In the genomic region with DNA sequence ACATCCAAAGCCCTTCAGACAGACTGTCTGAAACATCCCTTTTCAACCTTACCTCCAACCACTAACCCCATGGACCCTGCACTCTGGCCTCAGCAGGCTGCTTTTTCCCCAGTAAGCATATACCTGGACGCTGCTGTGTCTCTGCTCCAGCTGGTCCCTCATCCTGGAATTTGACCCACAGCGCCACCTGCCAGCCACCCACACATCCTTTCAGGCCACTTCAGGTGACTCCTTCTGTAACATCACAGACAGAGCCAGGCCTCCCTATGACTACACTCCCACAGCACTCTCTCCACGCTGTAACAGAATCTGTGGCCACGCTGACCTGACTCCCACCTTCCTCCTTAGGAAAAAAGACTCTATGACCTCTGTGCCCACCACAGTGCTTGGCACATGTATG, we compare ENCODE assay signal across 9 cellular contexts. TPM values are rescaled to one million over a fixed set of nuclear protein-coding genes. Genes with fewer than 3 reads are reported as not detected.
DNase-seq lines count a peak whose midpoint lies in the region; ATAC-seq, FAIRE-seq and TF ChIP-seq lines count a peak whose summit lies in the region.
"Had no signal": no experiment of that assay in that cellular context is flagged by ENCODE, and none has a peak within 500 bp of the region (broad histone marks: within the 10 kb centered on the region; RNA-seq: fewer than 3 reads in every experiment).

No MANE protein-coding gene starts in this region.

- no peak overlapping the region for H2BK5ac ChIP-seq in mesenchymal stem cell (ENCODE audit: low read depth, low read length, poor library complexity, severe bottlenecking)

- H3K27ac ChIP-seq in GM12878 (ENCODE audit: control insufficient read depth, insufficient read depth) (no peak overlapping the region), mesenchymal stem cell (ENCODE audit: low read length, poor library complexity, severe bottlenecking) (peak overlapping the region; percentile 76)

- peaks cover 3% of the 10 kb centered on the region for H3K79me1 ChIP-seq in mesenchymal stem cell (replicated peaks; ENCODE audit: low read length, poor library complexity, severe bottlenecking)

- no peak overlapping the region for H2BK120ac ChIP-seq in mesenchymal stem cell (ENCODE audit: low read depth, low read length)

- H3K4me3 ChIP-seq in GM12878, result no peak overlapping the region
- H3K4me3 ChIP-seq in mesenchymal stem cell (ENCODE audit: insufficient read depth in 1 of 2, low read depth in 1 of 2, low read length in 2 of 2), result peak overlapping the region in 1 of 2 experiments; percentile 95

- H3K27me3 Mint-ChIP-seq in CD14-positive monocyte (ENCODE audit: low read depth in 3 of 3) (no peaks in the 10 kb centered on the region), HFFc6 (ENCODE audit: insufficient read depth) (no peaks in the 10 kb centered on the region)

- H3K27ac Mint-ChIP-seq in CD14-positive monocyte (peak overlapping the region; percentile 2 to 97 (median 72)), HFFc6 (peak overlapping the region; percentile 96)

- in situ Hi-C loops in GM12878 (cut with MboI), result no loop called here

- no peak overlapping the region for H4K8ac ChIP-seq in mesenchymal stem cell (ENCODE audit: low read length)

- H3K9me3 Mint-ChIP-seq in CD14-positive monocyte (no peaks in the 10 kb centered on the region), HFFc6 (no peaks in the 10 kb centered on the region)

- H3K4ac ChIP-seq in mesenchymal stem cell (ENCODE audit: low read depth in 1 of 2, low read length in 2 of 2), result no peak overlapping the region

- TF ChIP-seq RAD21 in GM12878 (IDR thresholded peaks at IDR 0.05; ENCODE audit: insufficient read depth, low read depth, low read length), result no peak

- TF ChIP-seq EP300 in GM12878 (IDR thresholded peaks at IDR 0.05; ENCODE audit: borderline replicate concordance in 1 of 2, control insufficient read depth in 1 of 2, low read depth in 2 of 2, low read length in 2 of 2), result no peak

- no peak overlapping the region for H2BK15ac ChIP-seq in mesenchymal stem cell (ENCODE audit: low read depth, poor library complexity, severe bottlenecking)

- intact Hi-C loops in CD14-positive monocyte (cut with micrococcal nuclease), result no loop called here
- intact Hi-C loops in GM12878 (cut with micrococcal nuclease; ENCODE audit: unreplicated experiment), result no loop called here

- peak overlapping the region; percentile 23 for H2AK5ac ChIP-seq in mesenchymal stem cell (ENCODE audit: low read length, severe bottlenecking)

- peak overlapping the region; percentile 63 to 95 for H3K4me3 Mint-ChIP-seq in CD14-positive monocyte
- peak overlapping the region; percentile 100 for H3K4me3 Mint-ChIP-seq in HFFc6

- no peak for TF ChIP-seq CTCF in CD14-positive monocyte (IDR thresholded peaks at IDR 0.05)
- peak; percentile 65 for TF ChIP-seq CTCF in HFFc6 (IDR thresholded peaks at IDR 0.05)
- TF ChIP-seq CTCF in GM12878 (IDR thresholded peaks at IDR 0.05 in 2 of 3, conservative IDR thresholded peaks at IDR 0.05 in 1 of 3; ENCODE audit: control insufficient read depth in 2 of 3, extremely low read depth in 1 of 3, insufficient read depth in 1 of 3, low read depth in 3 of 3, low read length in 3 of 3), result peak; percentile 14 to 29 (median 25); a peak in 2 of 6 replicates

- no peak overlapping the region for H3K9ac ChIP-seq in GM12878 (ENCODE audit: control insufficient read depth, insufficient read depth, low read length)
- peak overlapping the region; percentile 96 for H3K9ac ChIP-seq in mesenchymal stem cell (ENCODE audit: low read length)

- no peak overlapping the region for H3K23ac ChIP-seq in mesenchymal stem cell (ENCODE audit: low read length in 2 of 2)

- H4K91ac ChIP-seq in mesenchymal stem cell (ENCODE audit: low read length), result no peak overlapping the region

- H2AFZ ChIP-seq in GM12878 (ENCODE audit: control insufficient read depth, low read depth, low read length) (no peak overlapping the region), mesenchymal stem cell (ENCODE audit: low read depth, low read length) (no peak overlapping the region)

- SMC1A ChIA-PET in GM12878 (lab: Charles Lee; ENCODE audit: uncharacterized antibody, unreplicated experiment), result interaction anchor here (0.8 to 4.8 kb wide), 3 partner anchors 13 to 74 kb away, joined by 3 to 26 read pairs (median 3); no protein-coding TSS in a partner anchor

- CTCF ChIA-PET in GM12878 (lab: Yijun Ruan, JAX), result interaction anchor here (1.2 to 3.6 kb wide), 4 partner anchors 13 to 69 kb away, joined by 3 to 16 read pairs (median 5); no protein-coding TSS in a partner anchor

- RAD21 ChIA-PET in GM12878 (lab: Charles Lee; ENCODE audit: unreplicated experiment), result interaction anchor here (1.0 to 1.3 kb wide), 2 partner anchors 13 to 69 kb away, joined by 3 read pairs; no protein-coding TSS in a partner anchor

- TF ChIP-seq POLR2A in GM12878 (IDR thresholded peaks at IDR 0.05; ENCODE audit: low read depth, low read length), result no peak

- no peak for ATAC-seq in GM12878
- no peak for ATAC-seq in HG02571 (IDR thresholded peaks at IDR 0.05; ENCODE audit: unreplicated experiment)
- ATAC-seq: Right ventricle myocardium inferior had no signal

- peaks cover 31% of the 10 kb centered on the region for H3K4me1 ChIP-seq in GM12878 (ENCODE audit: control insufficient read depth, insufficient read depth, low read length)
- peaks cover 50% of the 10 kb centered on the region for H3K4me1 ChIP-seq in mesenchymal stem cell (ENCODE audit: control insufficient read depth, insufficient read depth, low read depth, low read length)

- H3K36me3 Mint-ChIP-seq in CD14-positive monocyte (peaks cover 65 to 72% of the 10 kb centered on the region in 2 donors), HFFc6 (ENCODE audit: low read depth) (peaks cover 49% of the 10 kb centered on the region)

- H3K4me1 Mint-ChIP-seq in CD14-positive monocyte (peaks cover 76% of the 10 kb centered on the region), HFFc6 (ENCODE audit: low read depth) (peaks cover 73% of the 10 kb centered on the region)

- DNase-seq in CD14-positive monocyte (ENCODE audit: low spot score) (no peak), HFFc6 (no peak), GM12878 (ENCODE audit: low read depth, low spot score) (no peak), mesenchymal stem cell (no peak), putamen (ENCODE audit: low spot score) (no peak), UCSD-AML1 (lab: John Stamatoyannopoulos, UW; ENCODE audit: unreplicated experiment) (no peak), NCI-H128 (lab: John Stamatoyannopoulos, UW; ENCODE audit: unreplicated experiment) (no peak)

- H3K79me2 ChIP-seq in GM12878 (ENCODE audit: control insufficient read depth, insufficient read depth, low read length), result peaks cover 92% of the 10 kb centered on the region

- H3K27me3 ChIP-seq in GM12878 (replicated peaks in 1 of 2; ENCODE audit: control insufficient read depth in 2 of 2, insufficient read depth in 2 of 2, low read length in 1 of 2) (no peaks in the 10 kb centered on the region), mesenchymal stem cell (ENCODE audit: control insufficient read depth in 1 of 2, insufficient read depth in 1 of 2, low read length in 2 of 2) (no peaks in the 10 kb centered on the region)

- H3K9me3 ChIP-seq in GM12878 (replicated peaks; ENCODE audit: control insufficient read depth, insufficient read depth, low read length), result no peaks in the 10 kb centered on the region
- H3K9me3 ChIP-seq in mesenchymal stem cell (ENCODE audit: control insufficient read depth, low read length), result no peaks in the 10 kb centered on the region

- H3K18ac ChIP-seq in mesenchymal stem cell (ENCODE audit: low read depth in 1 of 2, low read length in 2 of 2), result no peak overlapping the region

- POLR2A ChIA-PET in GM12878 (lab: Charles Lee), result interaction anchor here (0.5 kb wide), 1 partner anchor 11 kb away, joined by 4 read pairs; no protein-coding TSS in a partner anchor

- 97% methylated on average over 4 of the region's 4 CpGs for WGBS in GM12878 (ENCODE audit: insufficient coverage, insufficient replicate concordance, low lambda C conversion rate, missing lambda C conversion rate)
- WGBS in mesenchymal stem cell, result 62% methylated on average over 4 of the region's 4 CpGs

- H2BK12ac ChIP-seq in mesenchymal stem cell (ENCODE audit: low read length in 2 of 2), result no peak overlapping the region

- peaks cover 46% of the 10 kb centered on the region for H4K20me1 ChIP-seq in GM12878 (ENCODE audit: control insufficient read depth, insufficient read depth)

- BruUV-seq in GM12878 (replicated peaks; lab: Mats Ljungman, UMichigan), result no TSS peak

- H3K14ac ChIP-seq in mesenchymal stem cell (ENCODE audit: low read length in 2 of 2), result no peak overlapping the region

- peaks cover 4 to 27% of the 10 kb centered on the region in 2 experiments for H3K36me3 ChIP-seq in GM12878 (ENCODE audit: control insufficient read depth in 2 of 2, insufficient read depth in 2 of 2, low read length in 1 of 2)
- H3K36me3 ChIP-seq in mesenchymal stem cell (ENCODE audit: control insufficient read depth in 1 of 2, insufficient read depth in 2 of 2, low read depth in 1 of 2, low read length in 2 of 2), result peaks cover 29 to 49% of the 10 kb centered on the region in 2 experiments

- peak overlapping the region; percentile 96 for H3K4me2 ChIP-seq in GM12878 (ENCODE audit: control insufficient read depth, insufficient read depth)
- no peak overlapping the region for H3K4me2 ChIP-seq in mesenchymal stem cell (ENCODE audit: low read length, poor library complexity, severe bottlenecking)

- no peak for FAIRE-seq in GM12878 (lab: Jason Lieb, UNC)

RNA-seq across cellular contexts. Expression of a gene that starts 3.4 kb away (rescaled TPM):
- polyA plus RNA-seq in CD14-positive monocyte (100 to 1,000 TPM; 385 to 523 TPM), GM12878 (2011; rRNA removed) (74.1 and 88.4 TPM in 2 replicates), GM12878 (2014; fragmentation: Illumina TruSeq; extraction: Trizol) (32.3 and 38.1 TPM in 2 replicates), GM12878 (2014; fragmentation: Nextera tagmentation; extraction: Ambion mirVana) (1 to 10 TPM; 3.1 to 7.7 TPM), GM12878 (2014; rRNA removed) (74.7 and 90.4 TPM in 2 replicates), GM12878 (2016; fragmentation: Nextera tagmentation; extraction: Ambion mirVana) (10 to 100 TPM; 75.2 to 85.9 TPM)
- 100 to 1,000 TPM; 188 to 220 (median 206) TPM for total RNA-seq in HFFc6 (2021; fragmentation: NEBNext Ultra II Directional; extraction: Animal tissue kit (Norgen Biotek cat#: 25700))
- 148 and 157 TPM in 2 replicates for total RNA-seq in GM12878 (2013; cell fraction: nucleolus; rRNA removed)
- total RNA-seq in GM12878 (2014; rRNA removed) (44.6 and 50.7 TPM in 2 replicates), GM12878 (2014; rRNA removed; fragmentation: Illumina TruSeq; extraction: Trizol) (32.5 and 33.6 TPM in 2 replicates), GM12878 (2021) (76.4 and 82.3 TPM in 2 replicates)
- 61.9 TPM for polyA plus RNA-seq in GM12878 (2011; ENCODE audit: low read depth)
- polyA plus RNA-seq in GM12878 (2011; cell fraction: cytosol; rRNA removed), result 118 and 136 TPM in 2 replicates
- 129 and 130 TPM in 2 replicates for polyA plus RNA-seq in GM12878 (2011; cell fraction: nucleus; rRNA removed)
- 109 and 110 TPM in 2 replicates for polyA plus RNA-seq in GM12878 (2012)
- 74.1 and 128 TPM in 2 replicates for polyA minus RNA-seq in GM12878 (2011; rRNA and poly(A)+ RNA removed)
- polyA minus RNA-seq in GM12878 (2011; cell fraction: cytosol; rRNA and poly(A)+ RNA removed), result 60.1 and 60.4 TPM in 2 replicates
- 48.4 and 56.6 TPM in 2 replicates for polyA minus RNA-seq in GM12878 (2011; cell fraction: nucleus; rRNA and poly(A)+ RNA removed)
- 103 TPM for polyA plus RNA-seq in mesenchymal stem cell (2013, experiment 1 of 2)
- 105 TPM for polyA plus RNA-seq in mesenchymal stem cell (2013, experiment 2 of 2)

RNA-seq across cellular contexts. Expression of a gene that starts 59.3 kb away (rescaled TPM):
- polyA plus RNA-seq in CD14-positive monocyte (not detected), GM12878 (2011; rRNA removed) (not detected in 2 replicates), GM12878 (2014; fragmentation: Illumina TruSeq; extraction: Trizol) (not detected in 2 replicates), GM12878 (2014; fragmentation: Nextera tagmentation; extraction: Ambion mirVana) (not detected), GM12878 (2014; rRNA removed) (not detected in 2 replicates), GM12878 (2016; fragmentation: Nextera tagmentation; extraction: Ambion mirVana) (not detected)
- not detected for total RNA-seq in HFFc6 (2021; fragmentation: NEBNext Ultra II Directional; extraction: Animal tissue kit (Norgen Biotek cat#: 25700))
- not detected in 2 replicates for total RNA-seq in GM12878 (2013; cell fraction: nucleolus; rRNA removed)
- total RNA-seq in GM12878 (2014; rRNA removed) (not detected in 2 replicates), GM12878 (2014; rRNA removed; fragmentation: Illumina TruSeq; extraction: Trizol) (not detected in 2 replicates), GM12878 (2021) (not detected in 2 replicates)
- not detected for polyA plus RNA-seq in GM12878 (2011; ENCODE audit: low read depth)
- not detected in 2 replicates for polyA plus RNA-seq in GM12878 (2011; cell fraction: cytosol; rRNA removed)
- polyA plus RNA-seq in GM12878 (2011; cell fraction: nucleus; rRNA removed), result not detected in 2 replicates
- polyA plus RNA-seq in GM12878 (2012), result not detected in 2 replicates
- not detected in 2 replicates for polyA minus RNA-seq in GM12878 (2011; rRNA and poly(A)+ RNA removed)
- polyA minus RNA-seq in GM12878 (2011; cell fraction: cytosol; rRNA and poly(A)+ RNA removed), result not detected in 2 replicates
- not detected in 2 replicates for polyA minus RNA-seq in GM12878 (2011; cell fraction: nucleus; rRNA and poly(A)+ RNA removed)
- polyA plus RNA-seq in mesenchymal stem cell (2013, experiment 1 of 2), result not detected
- not detected for polyA plus RNA-seq in mesenchymal stem cell (2013, experiment 2 of 2)
- total RNA-seq: Right ventricle myocardium inferior had no signal
